In genomic region chr14:25006031-25006430, GRCh38 we compare ENCODE assay signal across 33 cellular contexts. TPM values are rescaled to one million over a fixed set of nuclear protein-coding genes. Genes with fewer than 3 reads are reported as not detected.
"Had no signal": no experiment of that assay in that cellular context is flagged by ENCODE, and none has a peak within 500 bp of the region (broad histone marks: within the 10 kb centered on the region; RNA-seq: fewer than 3 reads in every experiment).

No MANE protein-coding gene starts in this region.

- H3K4me3 Mint-ChIP-seq: activated CD8-positive, alpha-beta T cell treated with anti-CD3 and anti-CD28 coated beads for 36 hours; activated naive CD8-positive, alpha-beta T cell treated with anti-CD3 and anti-CD28 coated beads, Interleukin-2, amount 10 ng/mL, durations not matched to agents 7 days and 5 days had no signal

- H3K4me3 ChIP-seq: adrenal gland, body of pancreas, MG63, SJCRH30 had no signal

- H3K9me3 Mint-ChIP-seq: activated CD8-positive, alpha-beta T cell treated with anti-CD3 and anti-CD28 coated beads for 36 hours; activated naive CD8-positive, alpha-beta T cell treated with anti-CD3 and anti-CD28 coated beads, Interleukin-2, amount 10 ng/mL, durations not matched to agents 7 days and 5 days had no signal

- H3K4me1 Mint-ChIP-seq: activated naive CD8-positive, alpha-beta T cell treated with anti-CD3 and anti-CD28 coated beads, Interleukin-2, amount 10 ng/mL, durations not matched to agents 7 days and 5 days had no signal

- H3K27ac Mint-ChIP-seq: activated CD8-positive, alpha-beta T cell treated with anti-CD3 and anti-CD28 coated beads for 36 hours; activated naive CD8-positive, alpha-beta T cell treated with anti-CD3 and anti-CD28 coated beads, Interleukin-2, amount 10 ng/mL, durations not matched to agents 7 days and 5 days had no signal

- H3K9me3 ChIP-seq: adrenal gland, body of pancreas, MG63, SJCRH30, SK-N-SH had no signal

- H3K27me3 ChIP-seq: adrenal gland, body of pancreas, MG63, SJCRH30 had no signal

- H3K9ac ChIP-seq: KMS-11, SK-N-SH had no signal

- H3K36me3 Mint-ChIP-seq: activated naive CD8-positive, alpha-beta T cell treated with anti-CD3 and anti-CD28 coated beads, Interleukin-2, amount 10 ng/mL, durations not matched to agents 7 days and 5 days had no signal

- DNase-seq: activated CD4-positive, alpha-beta T cell treated with anti-CD3 and anti-CD28 coated beads, Interleukin-2, amount 50 U/mL, for 1 hour; activated CD4-positive, CD25-positive, alpha-beta regulatory T cell; activated CD8-positive, alpha-beta memory T cell treated with anti-CD3 and anti-CD28 coated beads, Interleukin-2, amount 50 U/mL, for 48 hours; activated CD8-positive, alpha-beta T cell treated with anti-CD3 and anti-CD28 coated beads for 36 hours; activated naive CD4-positive, alpha-beta T cell treated with anti-CD3 and anti-CD28 coated beads, Interleukin-2, amount 50 U/mL, for 16 hours; activated naive CD8-positive, alpha-beta T cell treated with anti-CD3 and anti-CD28 coated beads, Interleukin-2, amount 10 ng/mL, durations not matched to agents 7 days and 5 days; activated T-cell treated with anti-CD3 and anti-CD28 coated beads, Interleukin-2, amount 50 U/mL, for 1 hour; adrenal gland; anterior cingulate cortex; body of pancreas; central memory CD4-positive, alpha-beta T cell; MG63; MV-4-11; NCI-H1092 treated with DMSO at 0.1 percent for 48 hours; NCI-H1417 treated with DMSO at 0.1 percent for 48 hours; NCI-H1694; NCI-H2029; NCI-H2107; NCI-H345; NCI-H510A; NCI-H69; NK-92 treated with Interleukin-12 subunit alpha and Interleukin-12 subunit beta, amount 100 ng/mL, for 24 hours; OCI-M1; Right ventricle myocardium superior; RPMI8226; SK-N-SH; T-helper 1 cell had no signal

- ATAC-seq: activated CD8-positive, alpha-beta T cell treated with anti-CD3 and anti-CD28 coated beads for 36 hours; body of pancreas; Panc1 had no signal

- H3K27ac ChIP-seq: adrenal gland, KMS-11, SJCRH30, VCaP had no signal

- H3K36me3 ChIP-seq: adrenal gland, MG63, SJCRH30 had no signal

- H3K4me2 ChIP-seq: KMS-11 had no signal

- H3K4me1 ChIP-seq: adrenal gland had no signal

- FAIRE-seq: bronchial epithelial cell had no signal

RNA-seq across cellular contexts. Expression of gene STXBP6, which starts 43.9 kb away (rescaled TPM):
- total RNA-seq: activated CD8-positive, alpha-beta T cell treated with anti-CD3 and anti-CD28 coated beads for 36 hours; activated naive CD8-positive, alpha-beta T cell treated with anti-CD3 and anti-CD28 coated beads, Interleukin-2, amount 10 ng/mL, durations not matched to agents 7 days and 5 days; bronchial epithelial cell; T-helper 2 cell treated with Interferon-gamma antibody and Interleukin-4, amounts not matched to agents 100 ng/mL and 5 ng/mL, for 36 hours had no signal
